Comparison of ENCODE assay signal across 15 cellular contexts in genomic region chr4:120053916-120054315, GRCh38. TPM values are rescaled to one million over a fixed set of nuclear protein-coding genes. Genes with fewer than 3 reads are reported as not detected.
A peak's percentile ranks its signal among the peaks of the same experiment; 100 is the strongest.
DNase-seq lines count a peak whose midpoint lies in the region; ATAC-seq and TF ChIP-seq lines count a peak whose summit lies in the region.
"Had no signal": no experiment of that assay in that cellular context is flagged by ENCODE, and none has a peak within 500 bp of the region (broad histone marks: within the 10 kb centered on the region; RNA-seq: fewer than 3 reads in every experiment).

No MANE protein-coding gene starts in this region.

- no peak overlapping the region for H3K27ac Mint-ChIP-seq in activated CD4-positive, alpha-beta memory T cell treated with anti-CD3 and anti-CD28 coated beads for 36 hours
- H3K27ac Mint-ChIP-seq: T-helper 17 cell had no signal

- intact Hi-C loops in activated CD4-positive, alpha-beta memory T cell treated with anti-CD3 and anti-CD28 coated beads for 36 hours (cut with micrococcal nuclease): loop anchor here (5.0 kb wide), 1 partner anchor 742 kb away; no protein-coding TSS in a partner anchor

- TF ChIP-seq CTCF in thoracic aorta (IDR thresholded peaks at IDR 0.05): no peak

- peaks cover 14% of the 10 kb centered on the region for H3K36me3 Mint-ChIP-seq in activated CD4-positive, alpha-beta memory T cell treated with anti-CD3 and anti-CD28 coated beads for 36 hours

- ATAC-seq in HG02763 (IDR thresholded peaks at IDR 0.05; ENCODE audit: unreplicated experiment) (peak; percentile 46), HG03558 (IDR thresholded peaks at IDR 0.05; ENCODE audit: extremely low read depth, unreplicated experiment) (peak; percentile 44), thoracic aorta (ENCODE audit: insufficient number of reproducible peaks, low FRiP score, low read depth) (no peak)
- ATAC-seq: T-helper 17 cell had no signal

- H3K27ac ChIP-seq in thoracic aorta: peak overlapping the region; percentile 84 to 85
- H3K27ac ChIP-seq: breast epithelium, transverse colon had no signal

- no peaks in the 10 kb centered on the region for H3K9me3 ChIP-seq in thoracic aorta
- H3K9me3 ChIP-seq: breast epithelium, transverse colon had no signal

- H3K27me3 ChIP-seq in thoracic aorta (replicated peaks; ENCODE audit: insufficient read depth): no peaks in the 10 kb centered on the region
- H3K27me3 ChIP-seq: breast epithelium, transverse colon had no signal

- no peaks in the 10 kb centered on the region for H3K36me3 ChIP-seq in thoracic aorta
- H3K36me3 ChIP-seq: breast epithelium, transverse colon had no signal

- peaks cover 15 to 38% of the 10 kb centered on the region in 2 donors for H3K4me1 ChIP-seq in thoracic aorta (ENCODE audit: control insufficient read depth in 1 of 2, low read depth in 2 of 2)
- H3K4me1 ChIP-seq: breast epithelium had no signal

- CTCF ChIA-PET in activated CD4-positive, alpha-beta memory T cell treated with anti-CD3 and anti-CD28 coated beads for 36 hours (lab: Charles Lee): interaction anchor here (0.6 to 5.7 kb wide), 2 partner anchors 75 to 426 kb away, joined by 3 to 29 read pairs; partner anchors contain the start of gene PDE5A

- POLR2A ChIA-PET in activated CD4-positive, alpha-beta memory T cell treated with anti-CD3 and anti-CD28 coated beads for 36 hours (lab: Charles Lee): no interaction called here

- H3K4me3 Mint-ChIP-seq in activated CD4-positive, alpha-beta memory T cell treated with anti-CD3 and anti-CD28 coated beads for 36 hours: no peak overlapping the region
- H3K4me3 Mint-ChIP-seq: T-helper 17 cell had no signal

- no peaks in the 10 kb centered on the region for H3K9me3 Mint-ChIP-seq in activated CD4-positive, alpha-beta memory T cell treated with anti-CD3 and anti-CD28 coated beads for 36 hours

- H3K4me1 Mint-ChIP-seq in activated CD4-positive, alpha-beta memory T cell treated with anti-CD3 and anti-CD28 coated beads for 36 hours (ENCODE audit: low read depth): peaks cover 2% of the 10 kb centered on the region

- no peak overlapping the region for H3K4me3 ChIP-seq in thoracic aorta
- H3K4me3 ChIP-seq: breast epithelium, transverse colon had no signal

- DNase-seq in SIG-M5 treated with dmso at 0.1 percent for 504 hours (lab: John Stamatoyannopoulos, UW; ENCODE audit: unreplicated experiment): peak; percentile 40
- no peak for DNase-seq in SIG-M5 (lab: John Stamatoyannopoulos, UW)
- DNase-seq in thoracic aorta (ENCODE audit: low spot score): no peak
- DNase-seq in activated CD4-positive, alpha-beta memory T cell treated with anti-CD3 and anti-CD28 coated beads for 36 hours: no peak
- no peak for DNase-seq in activated CD4-positive, alpha-beta T cell treated with anti-CD3 and anti-CD28 coated beads, Interleukin-2, amount 50 U/mL, for 48 hours
- no peak for DNase-seq in activated gamma-delta T cell treated with Interleukin-2 at 50 U/mL for 16 hours
- DNase-seq: 8988T; activated T-cell treated with anti-CD3 and anti-CD28 coated beads, Interleukin-2, amount 50 U/mL, for 1 hour; HCEC 1CT; NCI-H748 treated with DMSO at 0.1 percent for 48 hours; T-helper 17 cell; transverse colon had no signal

- no peaks in the 10 kb centered on the region for H3K27me3 Mint-ChIP-seq in activated CD4-positive, alpha-beta memory T cell treated with anti-CD3 and anti-CD28 coated beads for 36 hours
- H3K27me3 Mint-ChIP-seq: T-helper 17 cell had no signal

RNA-seq across cellular contexts. Expression of gene MAD2L1, which starts 12.7 kb away (rescaled TPM):
- under 1 TPM; 0.14 to 0.49 TPM for total RNA-seq in thoracic aorta
- total RNA-seq in activated CD4-positive, alpha-beta memory T cell treated with anti-CD3 and anti-CD28 coated beads for 36 hours: 10 to 100 TPM; 92.0 to 96.6 TPM

Comparison
In these comparisons a context has a peak if more than half of its experiments do, and no peak if none do; other contexts are left out.
1. RNA of gene MAD2L1, which starts 12.7 kb away (total RNA-seq): 92.0 to 96.6 TPM in activated CD4-positive, alpha-beta memory T cell treated with anti-CD3 and anti-CD28 coated beads for 36 hours; 0.14 to 0.49 TPM in thoracic aorta; every median in the first group is over 10 times any median in the second.